In the genomic region with DNA sequence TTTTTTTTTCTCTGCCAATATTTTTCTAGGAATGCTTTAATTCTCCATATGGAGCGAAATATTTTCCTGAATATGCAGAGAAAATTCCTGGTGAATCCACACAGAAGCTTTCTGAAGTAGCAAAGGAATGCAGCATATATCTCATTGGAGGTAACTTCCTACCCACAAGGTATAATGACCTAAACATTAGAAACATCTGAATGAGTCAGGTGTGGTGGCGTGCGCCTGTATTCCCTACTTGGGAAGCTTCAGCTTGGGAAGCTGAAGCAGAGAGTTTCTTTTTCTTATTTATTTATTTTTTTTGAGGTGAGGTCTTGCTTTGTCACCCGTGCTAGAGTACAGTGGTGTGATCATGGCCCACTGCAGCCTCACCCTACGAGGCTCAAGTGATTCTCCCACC, we compare ENCODE assay signal across 31 cellular contexts.
"Had no signal": no experiment of that assay in that cellular context is flagged by ENCODE, and none has a peak within 500 bp of the region (broad histone marks: within the 10 kb centered on the region; RNA-seq: fewer than 3 reads in every experiment).

No MANE protein-coding gene starts in this region.

- H3K27ac ChIP-seq: adrenal gland, body of pancreas, brain microvascular endothelial cell, breast epithelium had no signal

- ATAC-seq: activated CD8-positive, alpha-beta T cell treated with anti-CD3 and anti-CD28 coated beads for 36 hours; activated naive CD4-positive, alpha-beta T cell treated with anti-CD3 and anti-CD28 coated beads, Interleukin-2, amount 50 U/mL, for 72 hours; activated T-cell treated with anti-CD3 and anti-CD28 coated beads, Interleukin-2, amount 50 U/mL, for 4 hours; activated T-cell treated with anti-CD3 and anti-CD28 coated beads, Interleukin-2, amount 50 U/mL, for 72 hours; activated T-helper 17 cell treated with anti-CD3 and anti-CD28 coated beads, Interleukin-2, amount 50 U/mL, for 72 hours; body of pancreas had no signal

- H3K9me3 ChIP-seq: adrenal gland, body of pancreas had no signal

- H3K4me3 ChIP-seq: adrenal gland, body of pancreas, breast epithelium had no signal

- DNase-seq: activated B cell treated with CpG ODN at 0.5 μM for 24 hours; activated CD4-positive, alpha-beta memory T cell treated with anti-CD3 and anti-CD28 coated beads for 36 hours; activated CD4-positive, alpha-beta T cell treated with anti-CD3 and anti-CD28 coated beads for 4 hours; activated CD4-positive, alpha-beta T cell treated with anti-CD3 and anti-CD28 coated beads, Interleukin-2, amount 10 ng/mL, durations not matched to agents 24 days and 14 days; activated CD4-positive, alpha-beta T cell treated with anti-CD3 and anti-CD28 coated beads, Interleukin-2, amount 50 U/mL, for 1 hour; activated CD4-positive, alpha-beta T cell treated with anti-CD3 and anti-CD28 coated beads, Interleukin-2, amount 50 U/mL, for 4 hours; activated CD4-positive, CD25-positive, alpha-beta regulatory T cell treated with anti-CD3 and anti-CD28 coated beads, Interleukin-2, amount 50 U/mL, for 72 hours; activated CD8-positive, alpha-beta memory T cell treated with anti-CD3 and anti-CD28 coated beads, Interleukin-2, amount 50 U/mL, for 4 hours; activated CD8-positive, alpha-beta T cell treated with anti-CD3 and anti-CD28 coated beads for 36 hours; activated effector memory CD4-positive, alpha-beta T cell treated with anti-CD3 and anti-CD28 coated beads, Interleukin-2, amount 50 U/mL, for 16 hours; activated gamma-delta T cell treated with Interleukin-2 at 50 U/mL for 16 hours; activated naive CD4-positive, alpha-beta T cell; activated naive CD4-positive, alpha-beta T cell treated with anti-CD3 and anti-CD28 coated beads for 36 hours; activated naive CD4-positive, alpha-beta T cell treated with anti-CD3 and anti-CD28 coated beads, Interleukin-2, amount 50 U/mL, for 16 hours; activated naive CD8-positive, alpha-beta T cell treated with anti-CD3 and anti-CD28 coated beads for 36 hours; activated T-cell treated with anti-CD3 and anti-CD28 coated beads for 4 hours; activated T-cell treated with anti-CD3 and anti-CD28 coated beads, Interleukin-2, amount 50 U/mL, for 1 hour; activated T-cell treated with anti-CD3 and anti-CD28 coated beads, Interleukin-2, amount 50 U/mL, for 4 hours; activated T-cell treated with anti-CD3 and anti-CD28 coated beads, Interleukin-2, amount 50 U/mL, for 72 hours; adrenal gland; amniotic stem cell; aorta; body of pancreas; brain microvascular endothelial cell; central memory CD4-positive, alpha-beta T cell; T-helper 1 cell; T-helper 2 cell; T-helper 9 cell had no signal

- H3K27me3 ChIP-seq: adrenal gland, body of pancreas, brain microvascular endothelial cell, breast epithelium had no signal
